Comparison of ENCODE assay signal across 8 cellular contexts in the genomic region with DNA sequence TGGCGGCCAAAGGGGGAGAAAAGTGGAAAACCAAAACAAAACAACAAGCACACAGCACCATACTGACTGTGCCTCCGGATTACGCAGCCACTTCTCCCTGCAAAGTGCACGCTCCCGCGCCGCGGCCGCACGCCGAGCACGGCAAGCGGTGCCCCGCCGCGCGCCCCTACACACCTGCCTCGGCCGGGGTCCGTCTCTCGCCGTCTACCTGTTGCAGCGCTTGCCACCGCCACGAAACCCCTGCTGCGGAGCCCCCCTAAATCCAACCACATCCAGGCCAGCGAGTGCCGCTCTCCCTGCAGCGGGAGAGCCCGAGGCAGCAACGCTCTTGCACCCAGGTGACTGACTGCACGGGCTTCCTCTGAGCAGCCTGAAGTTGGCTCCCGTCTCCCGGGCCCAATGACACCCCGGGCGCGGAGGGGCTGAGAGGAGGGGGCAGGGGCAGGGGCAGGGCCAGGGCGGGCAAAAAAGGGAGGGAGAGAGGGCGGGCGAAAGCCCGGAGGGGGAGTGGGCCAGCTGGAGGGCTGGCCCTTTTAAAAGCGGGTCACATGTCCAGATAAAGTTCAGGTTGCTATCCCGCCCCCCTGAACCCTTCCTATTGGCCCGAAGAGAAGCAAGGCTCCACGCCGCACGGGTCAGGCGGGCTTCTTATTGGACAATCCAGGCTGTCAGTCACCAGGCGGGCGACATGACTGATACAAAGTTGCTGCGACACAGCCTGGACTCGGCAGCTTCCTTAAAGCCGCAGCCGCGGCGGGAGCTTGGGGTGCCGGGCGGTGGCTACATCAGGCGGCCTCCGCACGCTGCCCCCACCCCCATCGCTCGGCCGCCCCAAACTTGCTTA. TPM values are rescaled to one million over a fixed set of nuclear protein-coding genes. Genes with fewer than 3 reads are reported as not detected.
DNase-seq lines count a peak whose midpoint lies in the region; ATAC-seq and TF ChIP-seq lines count a peak whose summit lies in the region.

A gene (minus strand): TSS at position 429 of the 844 bp plus-strand sequence.

- peak; percentile 68 to 99 for TF ChIP-seq EP300 in tibial nerve (IDR thresholded peaks at IDR 0.05)

- H3K36me3 ChIP-seq in parathyroid adenoma (ENCODE audit: control insufficient read depth, insufficient read depth, low read length) (no peaks in the 10 kb centered on the region), tibial nerve (no peaks in the 10 kb centered on the region)

- peak within 1 kb of the TSS; percentile 80 for H3K9ac ChIP-seq in parathyroid adenoma

- peak within 1 kb of the TSS; percentile 90 for H2AFZ ChIP-seq in parathyroid adenoma

- H3K79me2 ChIP-seq in parathyroid adenoma = peaks cover 10% of the 10 kb centered on the region

- peak within 1 kb of the TSS; percentile 83 for H3K4me3 ChIP-seq in GM12865 (ENCODE audit: low read depth, low read length)
- H3K4me3 ChIP-seq in parathyroid adenoma (ENCODE audit: low read depth, low read length) = peak within 1 kb of the TSS; percentile 76
- peak within 1 kb of the TSS; percentile 86 to 96 (median 90) for H3K4me3 ChIP-seq in tibial nerve

- intact Hi-C loops in cardiac septum (cut with DNase I) = loop anchor here (5.0 to 10.0 kb wide), 4 partner anchors 97 to 380 kb away; no protein-coding TSS in a partner anchor

- TF ChIP-seq POLR2A in tibial nerve (IDR thresholded peaks at IDR 0.05) = peak; percentile 99

- H3K9me3 ChIP-seq in parathyroid adenoma (ENCODE audit: control insufficient read depth, low read length) = no peaks in the 10 kb centered on the region
- no peaks in the 10 kb centered on the region for H3K9me3 ChIP-seq in tibial nerve

- peak; percentile 98 for DNase-seq in GM12865 (ENCODE audit: low read depth)
- peak; percentile 90 to 98 (median 95) for DNase-seq in NCI-H1417 (lab: John Stamatoyannopoulos, UW)
- DNase-seq in T follicular helper cell (ENCODE audit: low read depth) = peak; percentile 97
- peak; percentile 95 for DNase-seq in amniotic epithelial cell (ENCODE audit: low read depth)
- peak; percentile 99 for DNase-seq in cardiac septum (ENCODE audit: low spot score)
- DNase-seq in tibial nerve (ENCODE audit: low spot score in 2 of 2) = peak; percentile 99

- peak within 1 kb of the TSS; percentile 97 for H3K27ac ChIP-seq in parathyroid adenoma
- peak within 1 kb of the TSS; percentile 77 to 96 (median 93) for H3K27ac ChIP-seq in tibial nerve

- peak within 1 kb of the TSS; percentile 79 for H3K4me2 ChIP-seq in parathyroid adenoma (ENCODE audit: low read length)

- 1% methylated on average over 47 to 64 of the region's 64 CpGs for WGBS in tibial nerve, 2 donors

- no peaks in the 10 kb centered on the region for H3K4me1 ChIP-seq in parathyroid adenoma
- H3K4me1 ChIP-seq in tibial nerve = peaks cover 0 to 48% (median 9%) of the 10 kb centered on the region in 4 donors

- TF ChIP-seq CTCF in GM12865 (IDR thresholded peaks at IDR 0.05; ENCODE audit: insufficient read depth, low read depth, low read length, missing control alignments) (no peak), parathyroid adenoma (IDR thresholded peaks at IDR 0.05) (no peak), tibial nerve (IDR thresholded peaks at IDR 0.05) (peak in 2 of 5 experiments; percentile 40 to 42)

- peak; percentile 96 for ATAC-seq in HG02678 (IDR thresholded peaks at IDR 0.05; ENCODE audit: unreplicated experiment)

- no peaks in the 10 kb centered on the region for H3K27me3 ChIP-seq in parathyroid adenoma (ENCODE audit: control insufficient read depth, insufficient read depth, low read length)
- no peaks in the 10 kb centered on the region for H3K27me3 ChIP-seq in tibial nerve

RNA-seq across cellular contexts. Expression of the gene that starts here (rescaled TPM):
- total RNA-seq in cardiac septum (17.3 TPM), tibial nerve (10 to 100 TPM; 13.1 to 24.1 (median 14.6) TPM)

Comparison
In these comparisons a context has a peak if more than half of its experiments do, and no peak if none do; other contexts are left out.
1. Peak in every context shown above with its lines: DNase-seq, ATAC-seq, H3K4me3 ChIP-seq and H3K27ac ChIP-seq.